17 cellular contexts compared by ENCODE assay signal in the genomic region with DNA sequence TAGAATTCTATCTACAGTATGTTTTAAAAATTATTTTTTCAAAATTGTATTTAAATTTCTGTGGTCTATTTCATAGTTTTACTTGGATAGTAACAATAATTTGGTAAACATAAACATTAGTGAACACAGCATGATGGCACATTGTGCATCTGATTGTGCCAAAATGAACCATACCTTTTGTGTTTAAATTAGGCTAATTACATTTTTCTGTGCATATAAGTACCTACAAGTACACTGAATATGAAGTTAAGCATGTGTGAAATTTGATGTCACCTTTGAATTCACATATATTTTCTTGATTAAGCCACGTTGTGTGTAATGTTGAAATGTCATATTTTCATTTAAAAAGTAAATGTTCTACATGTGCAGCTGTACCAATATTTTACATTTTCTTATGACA. TPM values are rescaled to one million over a fixed set of nuclear protein-coding genes. Genes with fewer than 3 reads are reported as not detected.
A peak's percentile ranks its signal among the peaks of the same experiment; 100 is the strongest.
DNase-seq lines count a peak whose midpoint lies in the region; ATAC-seq, FAIRE-seq and TF ChIP-seq lines count a peak whose summit lies in the region.
"Had no signal": no experiment of that assay in that cellular context is flagged by ENCODE, and none has a peak within 500 bp of the region (broad histone marks: within the 10 kb centered on the region; RNA-seq: fewer than 3 reads in every experiment).

No MANE protein-coding gene starts in this region.

- H3K9ac ChIP-seq in endocrine pancreas (ENCODE audit: control insufficient read depth, insufficient read depth, low read length), result no peak overlapping the region

- H3K4me1 ChIP-seq in endocrine pancreas (ENCODE audit: control insufficient read depth, insufficient read depth, low read length) (peaks cover 65% of the 10 kb centered on the region), osteoblast (ENCODE audit: insufficient read depth, low read length) (peaks cover 22% of the 10 kb centered on the region)
- H3K4me1 ChIP-seq: Peyer's patch had no signal

- no peaks in the 10 kb centered on the region for H3K36me3 ChIP-seq in endocrine pancreas (ENCODE audit: control insufficient read depth, insufficient read depth, low read length)
- H3K36me3 ChIP-seq in osteoblast (ENCODE audit: insufficient read depth, low read length), result peaks cover 6% of the 10 kb centered on the region
- H3K36me3 ChIP-seq: BE2C, MG63, Peyer's patch had no signal

- no peaks in the 10 kb centered on the region for H3K27me3 ChIP-seq in endocrine pancreas (ENCODE audit: control insufficient read depth, insufficient read depth, low read length)
- no peaks in the 10 kb centered on the region for H3K27me3 ChIP-seq in osteoblast (ENCODE audit: insufficient read depth, low read length)
- H3K27me3 ChIP-seq: BE2C, MG63, Peyer's patch had no signal

- peaks cover 4% of the 10 kb centered on the region for H4K20me1 ChIP-seq in osteoblast (ENCODE audit: insufficient read depth, low read length)

- H3K4me3 ChIP-seq in endocrine pancreas (ENCODE audit: control insufficient read depth, insufficient read depth, low read length), result peak overlapping the region; percentile 85
- H3K4me3 ChIP-seq in osteoblast (ENCODE audit: insufficient read depth, low read length), result no peak overlapping the region
- H3K4me3 ChIP-seq: SK-N-MC had no signal

- TF ChIP-seq POLR2A in H54 (IDR thresholded peaks at IDR 0.05; ENCODE audit: low read depth, low read length), result no peak

- ATAC-seq in HG03520 (IDR thresholded peaks at IDR 0.05; ENCODE audit: unreplicated experiment), result no peak
- no peak for ATAC-seq in GM18502 (IDR thresholded peaks at IDR 0.05; ENCODE audit: poor library complexity, unreplicated experiment)
- ATAC-seq: HepG2 had no signal

- H2AFZ ChIP-seq in osteoblast (ENCODE audit: low read length), result no peak overlapping the region

- peak; percentile 25 for FAIRE-seq in G401.6 (lab: Jason Lieb, UNC)
- FAIRE-seq in H54 (lab: Jason Lieb, UNC), result peak; percentile 95
- FAIRE-seq: H1, HepG2 had no signal

- H3K9me3 ChIP-seq in endocrine pancreas (ENCODE audit: control insufficient read depth, low read length) (no peaks in the 10 kb centered on the region), osteoblast (ENCODE audit: low read depth, low read length) (no peaks in the 10 kb centered on the region)
- H3K9me3 ChIP-seq: BE2C, MG63, Peyer's patch had no signal

- H3K79me2 ChIP-seq in osteoblast (ENCODE audit: insufficient read depth, low read length), result peaks cover 100% of the 10 kb centered on the region

- TF ChIP-seq CTCF in osteoblast (IDR thresholded peaks at IDR 0.05; ENCODE audit: extremely low read depth, low read depth, low read length), result no peak

- DNase-seq in H54 (ENCODE audit: insufficient read length, low spot score) (no peak), osteoblast (ENCODE audit: insufficient read length, low spot score, missing footprints) (no peak), NOMO-1 (lab: John Stamatoyannopoulos, UW; ENCODE audit: unreplicated experiment in 2 of 2) (no peak)
- DNase-seq: BE2C; CD4-positive, alpha-beta T cell; KG1; MG63; NCI-H510A; Peyer's patch; Right ventricle myocardium superior had no signal

- peak overlapping the region; percentile 83 for H3K4me2 ChIP-seq in osteoblast (ENCODE audit: insufficient read depth, low read length)

- H3K27ac ChIP-seq in osteoblast (ENCODE audit: low read depth, low read length), result no peak overlapping the region
- H3K27ac ChIP-seq: SK-N-MC had no signal

RNA-seq across cellular contexts. Expression of a gene that starts 13.4 kb away (rescaled TPM):
- total RNA-seq in osteoblast, result 34.7 and 38.0 TPM in 2 replicates

RNA-seq across cellular contexts. Expression of a gene that starts 53.5 kb away (rescaled TPM):
- 72.4 and 75.4 TPM in 2 replicates for total RNA-seq in osteoblast
